ENCODE assay signal across 9 cellular contexts in genomic region chr6:87755697-87756671, GRCh38. TPM values are rescaled to one million over a fixed set of nuclear protein-coding genes. Genes with fewer than 3 reads are reported as not detected.
A peak's percentile ranks its signal among the peaks of the same experiment; 100 is the strongest.
DNase-seq lines count a peak whose midpoint lies in the region; ATAC-seq and TF ChIP-seq lines count a peak whose summit lies in the region.
"Had no signal": no experiment of that assay in that cellular context is flagged by ENCODE, and none has a peak within 500 bp of the region (broad histone marks: within the 10 kb centered on the region; RNA-seq: fewer than 3 reads in every experiment).

No MANE protein-coding gene starts in this region.

- intact Hi-C loops in sciatic nerve (cut with DNase I): no loop called here
- intact Hi-C loops in naive thymus-derived CD4-positive, alpha-beta T cell (cut with micrococcal nuclease): no loop called here

- H3K36me3 ChIP-seq in GM23248 (ENCODE audit: low read depth) (no peaks in the 10 kb centered on the region), OCI-LY3 (replicated peaks; ENCODE audit: low read depth, low read length) (no peaks in the 10 kb centered on the region), Peyer's patch (no peaks in the 10 kb centered on the region)
- no peaks in the 10 kb centered on the region for H3K36me3 ChIP-seq in naive thymus-derived CD4-positive, alpha-beta T cell (ENCODE audit: control insufficient read depth in 2 of 3, insufficient read depth in 3 of 3, low read length in 3 of 3)

- H3K9me3 Mint-ChIP-seq in naive thymus-derived CD4-positive, alpha-beta T cell: peaks cover 0 to 2% (median 0%) of the 10 kb centered on the region in 11 donors
- H3K9me3 Mint-ChIP-seq: activated T-cell treated with anti-CD3 and anti-CD28 coated beads, Interleukin-2, amount 50 U/mL, for 72 hours had no signal

- H3K27me3 ChIP-seq in GM23248 (replicated peaks; ENCODE audit: insufficient read depth): no peaks in the 10 kb centered on the region
- no peaks in the 10 kb centered on the region for H3K27me3 ChIP-seq in OCI-LY3 (ENCODE audit: low read depth, low read length)
- no peaks in the 10 kb centered on the region for H3K27me3 ChIP-seq in Peyer's patch
- H3K27me3 ChIP-seq in naive thymus-derived CD4-positive, alpha-beta T cell (ENCODE audit: control insufficient read depth in 2 of 2, insufficient read depth in 2 of 2, low read length in 2 of 2): no peaks in the 10 kb centered on the region

- peak; percentile 53 for ATAC-seq in sciatic nerve
- ATAC-seq in naive thymus-derived CD4-positive, alpha-beta T cell: no peak

- H3K79me2 ChIP-seq in GM23248 (ENCODE audit: insufficient read depth): no peaks in the 10 kb centered on the region
- H3K79me2 ChIP-seq in OCI-LY3 (ENCODE audit: low read length): no peaks in the 10 kb centered on the region

- H3K4me3 Mint-ChIP-seq in naive thymus-derived CD4-positive, alpha-beta T cell: no peak overlapping the region

- peak overlapping the region in 1 of 9 donors; percentile 2 for H3K27ac Mint-ChIP-seq in naive thymus-derived CD4-positive, alpha-beta T cell

- H3K9me3 ChIP-seq in GM23248 (ENCODE audit: low read depth) (no peaks in the 10 kb centered on the region), OCI-LY3 (ENCODE audit: insufficient read depth, low read length) (no peaks in the 10 kb centered on the region), Peyer's patch (no peaks in the 10 kb centered on the region)
- H3K9me3 ChIP-seq in naive thymus-derived CD4-positive, alpha-beta T cell (ENCODE audit: control insufficient read depth in 2 of 3, low read length in 3 of 3): no peaks in the 10 kb centered on the region

- H4K20me1 ChIP-seq in GM23248 (ENCODE audit: insufficient read depth) (no peaks in the 10 kb centered on the region), OCI-LY3 (ENCODE audit: insufficient read depth, low read length) (no peaks in the 10 kb centered on the region)

- H3K4me3 ChIP-seq in GM23248 (peak overlapping the region; percentile 52), OCI-LY3 (ENCODE audit: low read length) (peak overlapping the region; percentile 16), Peyer's patch (no peak overlapping the region)
- no peak overlapping the region for H3K4me3 ChIP-seq in naive thymus-derived CD4-positive, alpha-beta T cell (ENCODE audit: low read length)

- TF ChIP-seq CTCF in OCI-LY3 (IDR thresholded peaks at IDR 0.05; ENCODE audit: low read depth, low read length) (no peak), Peyer's patch (IDR thresholded peaks at IDR 0.05) (no peak)

- H3K4me2 ChIP-seq in GM23248 (ENCODE audit: unreplicated experiment) (peak overlapping the region; percentile 79), OCI-LY3 (ENCODE audit: low read length) (peak overlapping the region; percentile 55)

- H3K27ac ChIP-seq in GM23248 (peak overlapping the region; percentile 82), OCI-LY3 (ENCODE audit: low read length) (peak overlapping the region; percentile 88), Peyer's patch (peak overlapping the region in 1 of 4 donors; percentile 20)
- no peak overlapping the region for H3K27ac ChIP-seq in naive thymus-derived CD4-positive, alpha-beta T cell (ENCODE audit: low read depth, low read length)

- CTCF ChIA-PET in naive thymus-derived CD4-positive, alpha-beta T cell (lab: Charles Lee): no interaction called here

- no peaks in the 10 kb centered on the region for H3K36me3 Mint-ChIP-seq in naive thymus-derived CD4-positive, alpha-beta T cell

- WGBS in GM23248 (ENCODE audit: low coverage in 1 of 2, low lambda C conversion rate in 2 of 2, missing lambda C conversion rate in 2 of 2), 2 experiments: 3 to 7% methylated on average over 7 of the region's 7 CpGs

- peaks cover 0 to 20% (median 4%) of the 10 kb centered on the region in 5 donors for H3K27me3 Mint-ChIP-seq in naive thymus-derived CD4-positive, alpha-beta T cell

- peaks cover 0 to 10% (median 0%) of the 10 kb centered on the region in 7 donors for H3K4me1 Mint-ChIP-seq in naive thymus-derived CD4-positive, alpha-beta T cell

- H3K9ac ChIP-seq in GM23248 (peak overlapping the region; percentile 43), OCI-LY3 (ENCODE audit: low read length) (peak overlapping the region; percentile 72)

- POLR2A ChIA-PET in naive thymus-derived CD4-positive, alpha-beta T cell (lab: Charles Lee): no interaction called here

- DNase-seq in GM23248 (peak; percentile 73), epidermal melanocyte (ENCODE audit: insufficient read length, low spot score) (peak; percentile 68), sciatic nerve (ENCODE audit: low spot score) (no peak), Peyer's patch (no peak), cortex of kidney (lab: John Stamatoyannopoulos, UW) (no peak)
- no peak for DNase-seq in naive thymus-derived CD4-positive, alpha-beta T cell
- DNase-seq: NCI-H774 had no signal

- peaks cover 27% of the 10 kb centered on the region for H3K4me1 ChIP-seq in GM23248 (ENCODE audit: insufficient read depth)
- H3K4me1 ChIP-seq in OCI-LY3 (ENCODE audit: low read length): peaks cover 54% of the 10 kb centered on the region
- H3K4me1 ChIP-seq in Peyer's patch: peaks cover 0 to 7% (median 0%) of the 10 kb centered on the region in 4 donors
- H3K4me1 ChIP-seq in naive thymus-derived CD4-positive, alpha-beta T cell (ENCODE audit: control insufficient read depth in 2 of 2, insufficient read depth in 2 of 2, low read length in 2 of 2): no peaks in the 10 kb centered on the region

- peaks cover 33% of the 10 kb centered on the region for H3F3A ChIP-seq in GM23248 (ENCODE audit: insufficient read depth)

- in situ Hi-C loops in GM23248 (cut with MboI): no loop called here

- no peak for TF ChIP-seq POLR2A in Peyer's patch (IDR thresholded peaks at IDR 0.05)

- H2AFZ ChIP-seq in GM23248 (peak overlapping the region; percentile 68), OCI-LY3 (ENCODE audit: low read depth, low read length) (no peak overlapping the region)

- no peaks in the 10 kb centered on the region for H3K9me2 ChIP-seq in GM23248 (ENCODE audit: insufficient read depth)

RNA-seq across cellular contexts. Expression of gene AKIRIN2, which starts 54.0 kb away (rescaled TPM):
- 21.4 and 24.9 TPM in 2 replicates for total RNA-seq in GM23248 (2014; rRNA removed; shearing (Covaris generic))
- 60.6 and 66.2 TPM in 2 replicates for polyA plus RNA-seq in GM23248 (2016; fragmentation: Nextera tagmentation; extraction: Ambion mirVana)
- 49.0 TPM for total RNA-seq in sciatic nerve
- total RNA-seq in Peyer's patch: 10 to 100 TPM; 24.6 to 38.2 (median 28.3) TPM
- total RNA-seq in naive thymus-derived CD4-positive, alpha-beta T cell: 100 to 1,000 TPM in 1 of 5 experiments, 10 to 100 TPM in 4; 36.0 to 197 (median 57.4) TPM
- 10 to 100 TPM; 28.8 to 38.5 TPM for polyA plus RNA-seq in naive thymus-derived CD4-positive, alpha-beta T cell

Comparison
In these comparisons a context has a peak if more than half of its experiments do, and no peak if none do; other contexts are left out.
1. DNase-seq: peak in GM23248 (single experiment) and epidermal melanocyte (single experiment); none in sciatic nerve (single experiment), Peyer's patch (0 of 3), cortex of kidney (single experiment) and naive thymus-derived CD4-positive, alpha-beta T cell (0 of 9).
2. H3K4me3 ChIP-seq: peak in GM23248 (single experiment) and OCI-LY3 (single experiment); none in Peyer's patch (0 of 4) and naive thymus-derived CD4-positive, alpha-beta T cell (single experiment).